ENCODE assay signal across 8 cellular contexts in genomic region chr2:217510790-217511291, GRCh38.
DNase-seq lines count a peak whose midpoint lies in the region; ATAC-seq and TF ChIP-seq lines count a peak whose summit lies in the region.

No MANE protein-coding gene starts in this region.

- TF ChIP-seq CTCF in mucosa of descending colon (IDR thresholded peaks at IDR 0.05) (no peak), thyroid gland (IDR thresholded peaks at IDR 0.05) (peak; percentile 22 to 99 (median 76))

- H3K4me1 ChIP-seq in mucosa of descending colon (ENCODE audit: low read depth) (no peaks in the 10 kb centered on the region), thyroid gland (peaks cover 12 to 14% of the 10 kb centered on the region in 2 donors)

- intact Hi-C loops in mucosa of descending colon (cut with DNase I, micrococcal nuclease), result loop anchor here in 1 of 2 donors (5.0 kb wide), 1 partner anchor 814 kb away; the partner anchor contains the start of gene IGFBP5
- intact Hi-C loops in thyroid gland (cut with DNase I), result loop anchor here (5.0 to 10.0 kb wide), 2 partner anchors 204 to 814 kb away; partner anchors contain the start of gene IGFBP5

- H3K9me3 ChIP-seq in mucosa of descending colon (no peaks in the 10 kb centered on the region), thyroid gland (no peaks in the 10 kb centered on the region)

- H3K27ac ChIP-seq in epithelial cell of prostate, result no peak overlapping the region
- H3K27ac ChIP-seq in thyroid gland, result no peak overlapping the region

- TF ChIP-seq POLR2A in thyroid gland (IDR thresholded peaks at IDR 0.05), result no peak

- no peak overlapping the region for H3K4me3 ChIP-seq in mucosa of descending colon
- H3K4me3 ChIP-seq in thyroid gland (replicated peaks in 1 of 3), result no peak overlapping the region

- WGBS in thyroid gland, 2 donors, result 20 to 22% methylated on average over 9 of the region's 9 CpGs

- ATAC-seq in HG03095 (IDR thresholded peaks at IDR 0.05; ENCODE audit: unreplicated experiment) (peak; percentile 60), mucosa of descending colon (peak; percentile 59), GM21717 (IDR thresholded peaks at IDR 0.05; ENCODE audit: unreplicated experiment) (no peak)

- no peaks in the 10 kb centered on the region for H3K36me3 ChIP-seq in mucosa of descending colon (ENCODE audit: low read depth)
- H3K36me3 ChIP-seq in thyroid gland, result no peaks in the 10 kb centered on the region

- no peaks in the 10 kb centered on the region for H3K27me3 ChIP-seq in thyroid gland

- DNase-seq in EH (ENCODE audit: low read depth) (peak; percentile 87), NCI-H345 (lab: John Stamatoyannopoulos, UW) (peak; percentile 81), epithelial cell of prostate (ENCODE audit: low read depth, low spot score) (peak; percentile 18), mucosa of descending colon (peak in 1 of 3 donors; percentile 68), thyroid gland (peak; percentile 79 to 81)
- DNase-seq in activated CD4-positive, alpha-beta T cell treated with anti-CD3 and anti-CD28 coated beads for 48 hours, result peak; percentile 56
